10 cellular contexts compared by ENCODE assay signal in the genomic region with DNA sequence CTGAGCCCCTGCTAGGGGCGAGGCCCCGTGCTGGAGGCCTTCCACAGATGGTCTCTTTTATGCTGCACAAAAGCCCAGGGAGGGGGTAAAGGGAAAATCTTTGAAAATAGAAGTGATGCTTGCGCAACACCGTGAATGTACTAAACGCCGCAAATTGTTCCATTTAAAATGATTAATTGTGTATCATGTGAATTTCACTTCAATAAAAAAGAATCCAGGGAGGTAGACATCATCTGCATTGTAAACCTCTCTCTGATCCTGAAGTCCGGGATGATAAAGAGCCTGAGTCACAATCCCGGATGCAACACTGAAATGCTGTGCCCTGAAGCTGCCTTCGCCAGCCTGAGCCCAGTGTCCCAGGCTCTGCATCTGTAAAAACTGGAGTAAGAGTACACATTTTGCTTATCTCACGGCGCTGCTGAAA.
DNase-seq lines count a peak whose midpoint lies in the region; ATAC-seq and TF ChIP-seq lines count a peak whose summit lies in the region.
"Had no signal": no experiment of that assay in that cellular context is flagged by ENCODE, and none has a peak within 500 bp of the region (broad histone marks: within the 10 kb centered on the region; RNA-seq: fewer than 3 reads in every experiment).

No MANE protein-coding gene starts in this region.

- no peaks in the 10 kb centered on the region for H3K9me3 ChIP-seq in mucosa of rectum (ENCODE audit: control insufficient read depth in 2 of 2, low read length in 2 of 2)

- H3K4me3 ChIP-seq in choroid plexus epithelial cell (ENCODE audit: low read depth, low read length) (no peak overlapping the region), mucosa of rectum (ENCODE audit: low read length in 2 of 2) (no peak overlapping the region)

- H3K9ac ChIP-seq in mucosa of rectum (ENCODE audit: low read depth in 1 of 2, low read length in 2 of 2) = peak overlapping the region in 1 of 2 donors; percentile 49

- DNase-seq in CD1c-positive myeloid dendritic cell (ENCODE audit: extremely low spot score) (peak; percentile 46), NCI-H2227 treated with DMSO at 0.1 percent for 48 hours (lab: John Stamatoyannopoulos, UW) (peak; percentile 31), choroid plexus epithelial cell (ENCODE audit: low read depth) (peak; percentile 37)
- DNase-seq: NCI-H2171 treated with DMSO at 0.1 percent for 48 hours had no signal

- H3K36me3 ChIP-seq in mucosa of rectum (ENCODE audit: control insufficient read depth in 2 of 2, insufficient read depth in 2 of 2, low read length in 2 of 2) = no peaks in the 10 kb centered on the region

- no peak for ATAC-seq in GM21786 (IDR thresholded peaks at IDR 0.05; ENCODE audit: unreplicated experiment)
- no peak for ATAC-seq in GM19328 (IDR thresholded peaks at IDR 0.05; ENCODE audit: unreplicated experiment)
- no peak for ATAC-seq in HG02759 (IDR thresholded peaks at IDR 0.05; ENCODE audit: unreplicated experiment)
- no peak for ATAC-seq in GM19395 (IDR thresholded peaks at IDR 0.05; ENCODE audit: unreplicated experiment)
- ATAC-seq: activated CD4-positive, CD25-positive, alpha-beta regulatory T cell treated with anti-CD3 and anti-CD28 coated beads, Interleukin-2, amount 50 U/mL, for 24 hours had no signal

- peaks cover 19 to 53% of the 10 kb centered on the region in 2 donors for H3K4me1 ChIP-seq in mucosa of rectum (ENCODE audit: control insufficient read depth in 2 of 2, insufficient read depth in 2 of 2, low read length in 2 of 2)

- H3K27ac ChIP-seq in mucosa of rectum (ENCODE audit: low read depth in 2 of 2, low read length in 2 of 2) = peak overlapping the region; percentile 56 to 75

- H3K27me3 ChIP-seq in mucosa of rectum (ENCODE audit: control insufficient read depth in 2 of 2, insufficient read depth in 2 of 2, low read length in 2 of 2) = no peaks in the 10 kb centered on the region

- TF ChIP-seq CTCF in choroid plexus epithelial cell (conservative IDR thresholded peaks at IDR 0.05; ENCODE audit: low read depth, low read length) = no peak
